ENCODE assay signal across 8 cellular contexts in genomic region chr19:1237754-1238372, GRCh38. TPM values are rescaled to one million over a fixed set of nuclear protein-coding genes. Genes with fewer than 3 reads are reported as not detected.
DNase-seq lines count a peak whose midpoint lies in the region; ATAC-seq and TF ChIP-seq lines count a peak whose summit lies in the region.

A gene with protein sequence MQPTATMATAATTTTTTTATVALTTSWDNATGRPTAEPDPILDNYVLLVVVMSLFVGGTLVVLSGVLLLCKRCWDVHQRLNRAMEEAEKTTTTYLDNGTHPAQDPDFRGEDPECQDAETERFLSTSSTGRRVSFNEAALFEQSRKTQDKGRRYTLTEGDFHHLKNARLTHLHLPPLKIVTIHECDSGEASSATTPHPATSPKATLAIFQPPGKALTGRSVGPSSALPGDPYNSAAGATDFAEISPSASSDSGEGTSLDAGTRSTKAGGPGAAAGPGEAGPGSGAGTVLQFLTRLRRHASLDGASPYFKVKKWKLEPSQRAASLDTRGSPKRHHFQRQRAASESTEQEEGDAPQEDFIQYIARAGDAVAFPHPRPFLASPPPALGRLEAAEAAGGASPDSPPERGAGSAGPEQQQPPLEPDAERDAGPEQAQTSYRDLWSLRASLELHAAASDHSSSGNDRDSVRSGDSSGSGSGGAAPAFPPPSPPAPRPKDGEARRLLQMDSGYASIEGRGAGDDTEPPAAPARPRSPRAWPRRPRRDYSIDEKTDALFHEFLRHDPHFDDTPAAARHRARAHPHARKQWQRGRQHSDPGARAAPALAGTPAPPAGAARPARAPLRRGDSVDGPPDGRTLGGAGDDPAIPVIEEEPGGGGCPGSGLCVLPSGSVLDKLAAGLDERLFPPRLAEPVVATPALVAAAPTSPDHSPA (minus strand): TSS chr19:1238005. CDS start chr19:1236100, 1,905 bp downstream.

- in situ Hi-C loops in gastrocnemius medialis (cut with MboI; ENCODE audit: low sequenced_read_pairs in 4 of 4), result no loop called here

- H3K27me3 Mint-ChIP-seq in activated T-helper 2 cell treated with anti-CD3 and anti-CD28 coated beads, Interferon-gamma antibody, Interleukin-2, Interleukin-4, amounts not matched to agents 10 μg/mL and 5 μg/mL and 100 μg/mL, durations not matched to agents 14 hours and 24 hours and 36 hours (ENCODE audit: low read depth), result peaks cover 13% of the 10 kb centered on the region
- peaks cover 17% of the 10 kb centered on the region for H3K27me3 Mint-ChIP-seq in glutamatergic neuron (ENCODE audit: unreplicated experiment)

- peaks cover 4 to 6% (median 5%) of the 10 kb centered on the region in 3 donors for H3K27me3 ChIP-seq in gastrocnemius medialis

- H3K4me1 ChIP-seq in gastrocnemius medialis, result peaks cover 20 to 34% of the 10 kb centered on the region in 2 donors

- peak; percentile 33 to 47 for TF ChIP-seq POLR2A in gastrocnemius medialis (IDR thresholded peaks at IDR 0.05)

- no peaks in the 10 kb centered on the region for H3K36me3 ChIP-seq in gastrocnemius medialis

- intact Hi-C loops in activated T-helper 2 cell treated with anti-CD3 and anti-CD28 coated beads, Interferon-gamma antibody, Interleukin-2, Interleukin-4, amounts not matched to agents 10 μg/mL and 5 μg/mL and 100 μg/mL, durations not matched to agents 14 hours and 24 hours and 36 hours (cut with micrococcal nuclease), result no loop called here
- intact Hi-C loops in gastrocnemius medialis (cut with DNase I; ENCODE audit: low total_unique reads), result no loop called here

- no peaks in the 10 kb centered on the region for H3K9me3 ChIP-seq in gastrocnemius medialis

- peaks cover 20% of the 10 kb centered on the region for H3K4me1 Mint-ChIP-seq in activated T-helper 2 cell treated with anti-CD3 and anti-CD28 coated beads, Interferon-gamma antibody, Interleukin-2, Interleukin-4, amounts not matched to agents 10 μg/mL and 5 μg/mL and 100 μg/mL, durations not matched to agents 14 hours and 24 hours and 36 hours (ENCODE audit: low read depth)
- H3K4me1 Mint-ChIP-seq in glutamatergic neuron (ENCODE audit: low read depth, unreplicated experiment), result peaks cover 2% of the 10 kb centered on the region

- peak within 1 kb of the TSS; percentile 69 for H3K27ac Mint-ChIP-seq in activated T-helper 2 cell treated with anti-CD3 and anti-CD28 coated beads, Interferon-gamma antibody, Interleukin-2, Interleukin-4, amounts not matched to agents 10 μg/mL and 5 μg/mL and 100 μg/mL, durations not matched to agents 14 hours and 24 hours and 36 hours
- H3K27ac Mint-ChIP-seq in glutamatergic neuron (ENCODE audit: unreplicated experiment), result peak within 1 kb of the TSS; percentile 48

- peak within 1 kb of the TSS; percentile 70 for H3K4me3 Mint-ChIP-seq in activated T-helper 2 cell treated with anti-CD3 and anti-CD28 coated beads, Interferon-gamma antibody, Interleukin-2, Interleukin-4, amounts not matched to agents 10 μg/mL and 5 μg/mL and 100 μg/mL, durations not matched to agents 14 hours and 24 hours and 36 hours (ENCODE audit: low read depth)
- peak within 1 kb of the TSS; percentile 75 for H3K4me3 Mint-ChIP-seq in glutamatergic neuron (ENCODE audit: unreplicated experiment)

- no peaks in the 10 kb centered on the region for H3K36me3 Mint-ChIP-seq in activated T-helper 2 cell treated with anti-CD3 and anti-CD28 coated beads, Interferon-gamma antibody, Interleukin-2, Interleukin-4, amounts not matched to agents 10 μg/mL and 5 μg/mL and 100 μg/mL, durations not matched to agents 14 hours and 24 hours and 36 hours (ENCODE audit: low read depth)
- H3K36me3 Mint-ChIP-seq in glutamatergic neuron (ENCODE audit: unreplicated experiment), result no peaks in the 10 kb centered on the region

- DNase-seq in HK-2 (ENCODE audit: unreplicated experiment) (peak; percentile 47), glutamatergic neuron (peak; percentile 74), gastrocnemius medialis (no peak), NCI-H1694 treated with DMSO at 0.1 percent for 48 hours (lab: John Stamatoyannopoulos, UW) (no peak)
- DNase-seq in activated T-helper 2 cell treated with anti-CD3 and anti-CD28 coated beads, Interferon-gamma antibody, Interleukin-2, Interleukin-4, amounts not matched to agents 10 μg/mL and 5 μg/mL and 100 μg/mL, durations not matched to agents 14 hours and 24 hours and 36 hours (ENCODE audit: low spot score), result no peak

- peak within 1 kb of the TSS; percentile 54 for H3K27ac ChIP-seq in C4-2B
- peak within 1 kb of the TSS; percentile 93 to 100 (median 97) for H3K27ac ChIP-seq in gastrocnemius medialis

- H3K4me3 ChIP-seq in gastrocnemius medialis, result peak within 1 kb of the TSS; percentile 52 to 58 (median 54)

- no peak for TF ChIP-seq CTCF in C4-2B (conservative IDR thresholded peaks at IDR 0.05)
- no peak for TF ChIP-seq CTCF in glutamatergic neuron (IDR thresholded peaks at IDR 0.05; ENCODE audit: partially characterized antibody, unreplicated experiment)
- TF ChIP-seq CTCF in gastrocnemius medialis (IDR thresholded peaks at IDR 0.05 in 4 of 5, conservative IDR thresholded peaks at IDR 0.05 in 1 of 5), result no peak

- H3K9me3 Mint-ChIP-seq in activated T-helper 2 cell treated with anti-CD3 and anti-CD28 coated beads, Interferon-gamma antibody, Interleukin-2, Interleukin-4, amounts not matched to agents 10 μg/mL and 5 μg/mL and 100 μg/mL, durations not matched to agents 14 hours and 24 hours and 36 hours, result no peaks in the 10 kb centered on the region
- peaks cover 14% of the 10 kb centered on the region for H3K9me3 Mint-ChIP-seq in glutamatergic neuron (ENCODE audit: unreplicated experiment)

- ATAC-seq in gastrocnemius medialis (no peak), HG03097 (IDR thresholded peaks at IDR 0.05; ENCODE audit: low FRiP score, unreplicated experiment) (no peak), GM18867 (IDR thresholded peaks at IDR 0.05; ENCODE audit: unreplicated experiment) (no peak)

RNA-seq across cellular contexts. Expression of the gene that starts here (rescaled TPM):
- total RNA-seq in activated T-helper 2 cell treated with anti-CD3 and anti-CD28 coated beads, Interferon-gamma antibody, Interleukin-2, Interleukin-4, amounts not matched to agents 10 μg/mL and 5 μg/mL and 100 μg/mL, durations not matched to agents 14 hours and 24 hours and 36 hours, result 3.5 and 3.7 TPM in 2 replicates
- 74.7 TPM for total RNA-seq in glutamatergic neuron (ENCODE audit: unreplicated experiment)
- total RNA-seq in gastrocnemius medialis, result 1 to 10 TPM in 1 of 4 donors, under 1 TPM in 3; 0.10 to 1.3 (median 0.53) TPM

Comparison
In these comparisons a context has a peak if more than half of its experiments do, and no peak if none do; other contexts are left out.
1. RNA of the gene that starts here (total RNA-seq): 74.7 TPM in glutamatergic neuron (single experiment); 3.5 to 3.7 TPM in activated T-helper 2 cell treated with anti-CD3 and anti-CD28 coated beads, Interferon-gamma antibody, Interleukin-2, Interleukin-4, amounts not matched to agents 10 μg/mL and 5 μg/mL and 100 μg/mL, durations not matched to agents 14 hours and 24 hours and 36 hours and 0.10 to 1.3 TPM in gastrocnemius medialis; every median in the first group is over 10 times any median in the second.
2. DNase-seq: peak in HK-2 (single experiment) and glutamatergic neuron (single experiment); none in activated T-helper 2 cell treated with anti-CD3 and anti-CD28 coated beads, Interferon-gamma antibody, Interleukin-2, Interleukin-4, amounts not matched to agents 10 μg/mL and 5 μg/mL and 100 μg/mL, durations not matched to agents 14 hours and 24 hours and 36 hours (single experiment), gastrocnemius medialis (0 of 2) and NCI-H1694 treated with DMSO at 0.1 percent for 48 hours (single experiment).